In the genomic region with DNA sequence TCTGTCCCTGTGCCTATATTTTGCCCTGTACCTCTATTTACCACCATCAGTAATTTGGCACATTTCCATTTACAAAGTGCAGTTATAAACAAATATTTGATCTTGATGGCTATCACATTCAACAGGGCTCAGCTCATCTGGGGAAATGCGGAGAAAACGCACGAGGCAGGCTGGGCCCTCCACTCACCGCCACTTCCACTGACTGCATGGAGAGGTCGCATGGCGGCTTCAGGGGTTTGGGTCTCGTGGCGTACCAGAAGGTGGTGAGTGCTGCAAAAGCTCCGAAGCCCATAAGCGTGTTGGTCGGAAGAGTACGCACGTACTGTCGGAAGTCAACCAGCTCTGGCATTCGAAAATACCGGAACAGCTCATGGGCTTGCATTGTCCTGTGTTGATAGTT, we compare ENCODE assay signal across 13 cellular contexts.
"Had no signal": no experiment of that assay in that cellular context is flagged by ENCODE, and none has a peak within 500 bp of the region (broad histone marks: within the 10 kb centered on the region; RNA-seq: fewer than 3 reads in every experiment).

No MANE protein-coding gene starts in this region.

- ATAC-seq: activated CD8-positive, alpha-beta memory T cell treated with anti-CD3 and anti-CD28 coated beads, Interleukin-2, amount 10 ng/mL, durations not matched to agents 7 days and 5 days had no signal

- H3K27ac ChIP-seq: parathyroid adenoma had no signal

- H3K9ac ChIP-seq: parathyroid adenoma had no signal

- DNase-seq: activated CD4-positive, alpha-beta T cell treated with anti-CD3 and anti-CD28 coated beads for 1 hour; activated CD4-positive, alpha-beta T cell treated with anti-CD3 and anti-CD28 coated beads, Interleukin-2, amount 50 U/mL, for 48 hours; activated CD8-positive, alpha-beta memory T cell treated with anti-CD3 and anti-CD28 coated beads, Interleukin-2, amount 10 ng/mL, durations not matched to agents 7 days and 5 days; activated effector memory CD4-positive, alpha-beta T cell treated with Interleukin-2 at 50 U/mL for 16 hours; activated naive CD8-positive, alpha-beta T cell treated with anti-CD3 and anti-CD28 coated beads for 36 hours; activated T-cell treated with anti-CD3 and anti-CD28 coated beads, Interleukin-2, amount 50 U/mL, for 24 hours; anterior cingulate cortex; glutamatergic neuron; midbrain; small intestine; stimulated activated naive CD4-positive, alpha-beta T cell had no signal

- FAIRE-seq: small intestine, urothelium cell line had no signal
